8 cellular contexts compared by ENCODE assay signal in the genomic region with DNA sequence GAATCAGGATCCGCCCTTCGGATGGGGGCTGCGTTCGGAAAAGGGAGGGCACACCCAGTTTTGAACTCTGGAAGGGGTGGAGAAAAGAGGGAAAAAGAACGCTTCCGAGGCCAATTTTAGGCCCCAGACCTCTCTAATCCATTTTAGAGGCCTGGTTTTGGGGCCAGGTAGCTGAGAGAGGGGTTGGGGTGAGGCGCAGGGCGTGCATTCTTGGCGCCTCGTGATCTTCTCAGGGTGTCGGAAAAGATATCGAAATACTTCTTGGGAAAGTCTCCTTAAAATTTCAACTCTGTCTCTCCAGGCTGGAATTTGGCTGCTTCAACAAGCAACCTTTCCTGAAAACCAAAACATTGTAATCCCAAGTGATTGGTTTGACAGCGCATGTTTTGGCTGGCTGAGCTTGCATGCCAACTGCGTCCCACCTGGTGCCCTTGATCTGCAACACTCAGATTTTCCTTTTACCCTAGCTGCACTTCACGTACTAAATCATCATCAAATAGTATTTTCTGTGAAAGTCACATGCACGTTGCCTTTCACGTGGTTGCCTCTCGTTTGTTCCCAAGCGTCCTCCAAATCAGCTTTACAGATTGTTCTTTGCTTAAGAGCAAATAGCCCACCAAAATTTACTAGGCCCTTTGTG. TPM values are rescaled to one million over a fixed set of nuclear protein-coding genes. Genes with fewer than 3 reads are reported as not detected.
A peak's percentile ranks its signal among the peaks of the same experiment; 100 is the strongest.
DNase-seq lines count a peak whose midpoint lies in the region; ATAC-seq, FAIRE-seq and TF ChIP-seq lines count a peak whose summit lies in the region.

No MANE protein-coding gene starts in this region.

- peaks cover 31% of the 10 kb centered on the region for H3K4me1 ChIP-seq in HepG2 (ENCODE audit: insufficient read depth, low read length)

- TF ChIP-seq EP300 in HepG2 (IDR thresholded peaks at IDR 0.05; ENCODE audit: low read depth in 2 of 2, low read length in 2 of 2) (no peak), HepG2 (CRISPR knock-in tag; IDR thresholded peaks at IDR 0.05; ENCODE audit: borderline replicate concordance) (no peak)

- POLR2A ChIA-PET in HepG2 (lab: Yijun Ruan, JAX) = interaction anchor here (0.8 to 2.6 kb wide), 22 partner anchors 10 to 521 kb away, joined by 3 to 21 read pairs (median 5); a partner anchor contains a TSS

- no peak for TF ChIP-seq POLR2A in NB4 (IDR thresholded peaks at IDR 0.05; ENCODE audit: extremely low read depth, insufficient read length)
- TF ChIP-seq POLR2A in HepG2 (IDR thresholded peaks at IDR 0.05; ENCODE audit: insufficient read depth in 1 of 2, low read depth in 2 of 2, low read length in 2 of 2) = no peak; a peak in 1 of 4 replicates

- H3K4me3 Mint-ChIP-seq in brain = peak overlapping the region; percentile 95 to 100 (median 99)

- TF ChIP-seq CTCF in NB4 (IDR thresholded peaks at IDR 0.05; ENCODE audit: low read depth, low read length) = no peak
- no peak for TF ChIP-seq CTCF in brain (conservative IDR thresholded peaks at IDR 0.05)
- no peak for TF ChIP-seq CTCF in HepG2 (CRISPR knock-in tag; IDR thresholded peaks at IDR 0.05)

- peak overlapping the region; percentile 93 for H3K27ac ChIP-seq in HepG2 (ENCODE audit: extremely low read length, insufficient read depth, low read length)

- peak; percentile 0 for ATAC-seq in GM18511 (IDR thresholded peaks at IDR 0.05; ENCODE audit: unreplicated experiment)
- no peak for ATAC-seq in HepG2
- no peak for ATAC-seq in HG03460 (IDR thresholded peaks at IDR 0.05; ENCODE audit: unreplicated experiment)
- no peak for ATAC-seq in HG03095 (IDR thresholded peaks at IDR 0.05; ENCODE audit: unreplicated experiment)

- H3K27ac Mint-ChIP-seq in brain = peak overlapping the region; percentile 98 to 100 (median 100)

- H2AFZ ChIP-seq in HepG2 (ENCODE audit: low read length) = peak overlapping the region; percentile 52

- WGBS in HepG2 (ENCODE audit: low lambda C conversion rate) = 0% methylated on average over 19 of the region's 19 CpGs

- in situ Hi-C loops in HepG2 (cut with HindIII; ENCODE audit: extremely low pct_ligation_motif_present, low pct_unique_long_range_greater_than_20kb) = no loop called here

- H3K9me3 ChIP-seq in HepG2 (ENCODE audit: low read length) = no peaks in the 10 kb centered on the region

- H3K36me3 ChIP-seq in HepG2 (replicated peaks in 1 of 2; ENCODE audit: control insufficient read depth in 1 of 2, insufficient read depth in 2 of 2, low read length in 2 of 2) = no peaks in the 10 kb centered on the region

- no peaks in the 10 kb centered on the region; a peak in 1 of 5 replicates for H3K27me3 ChIP-seq in HepG2 (ENCODE audit: control insufficient read depth in 1 of 2, insufficient read depth in 2 of 2, low read length in 2 of 2)

- H3K27me3 Mint-ChIP-seq in brain = peaks cover 15% of the 10 kb centered on the region

- peak; percentile 43 for FAIRE-seq in HepG2 (lab: Jason Lieb, UNC)

- no peak for TF ChIP-seq RAD21 in HepG2 (CRISPR knock-in tag; IDR thresholded peaks at IDR 0.05)

- peaks cover 22% of the 10 kb centered on the region for H4K20me1 ChIP-seq in HepG2 (ENCODE audit: insufficient read depth, low read length)

- peaks cover 0 to 4% (median 0%) of the 10 kb centered on the region in 5 experiments for H3K9me3 Mint-ChIP-seq in brain

- H3K9ac ChIP-seq in HepG2 (ENCODE audit: insufficient read depth, low read depth, low read length) = peak overlapping the region; percentile 83

- H3K4me3 ChIP-seq in NB4 (ENCODE audit: low read depth, low read length) = peak overlapping the region; percentile 65
- peak overlapping the region; percentile 71 to 91 (median 72) for H3K4me3 ChIP-seq in HepG2 (replicated peaks in 1 of 3; ENCODE audit: insufficient read depth in 1 of 3, low read depth in 2 of 3, low read length in 3 of 3)

- H3K4me2 ChIP-seq in HepG2 (ENCODE audit: low read depth, low read length) = peak overlapping the region; percentile 96

- H3K4me1 Mint-ChIP-seq in brain = peaks cover 27% of the 10 kb centered on the region

- BruUV-seq in HepG2 (replicated peaks; lab: Mats Ljungman, UMichigan) = TSS peak; percentile 87

- DNase-seq in NB4 (ENCODE audit: low read depth) (peak; percentile 58), T follicular helper cell (ENCODE audit: low read depth) (peak; percentile 52), HepG2 (ENCODE audit: low spot score) (peak; percentile 54)
- DNase-seq in stimulated activated CD4-positive, alpha-beta T cell treated with anti-CD3 and anti-CD28 coated beads, Interleukin-4, amount 100 ng/mL, for 4 hours = peak; percentile 36 to 78

- CTCF ChIA-PET in HepG2 (lab: Yijun Ruan, JAX; ENCODE audit: low intra/inter-chr PET ratio, low total read pairs) = no interaction called here

- peaks cover 12% of the 10 kb centered on the region for H3K36me3 Mint-ChIP-seq in brain

- peaks cover 35% of the 10 kb centered on the region for H3K79me2 ChIP-seq in HepG2 (ENCODE audit: insufficient read depth, low read length)

- intact Hi-C loops in HepG2 (cut with micrococcal nuclease; ENCODE audit: unreplicated experiment) = loop anchor here (5.0 to 10.0 kb wide), 3 partner anchors 93 to 348 kb away; a partner anchor contains a TSS

TF ChIP-seq in HepG2, 621 proteins besides CTCF, POLR2A, EP300 and RAD21 (continues in another document):
- TF ChIP-seq ZNF253 (CRISPR knock-in tag; IDR thresholded peaks at IDR 0.05; ENCODE audit: borderline replicate concordance) (no peak; the same call in 1 of the 2 replicates), PRMT3 (CRISPR knock-in tag; IDR thresholded peaks at IDR 0.05; ENCODE audit: borderline replicate concordance, low read depth) (no peak), ZNF678 (CRISPR knock-in tag; IDR thresholded peaks at IDR 0.05) (no peak), EED (CRISPR knock-in tag; IDR thresholded peaks at IDR 0.05) (no peak), IKZF4 (CRISPR knock-in tag; IDR thresholded peaks at IDR 0.05; ENCODE audit: borderline replicate concordance, low read depth, not compliant biosample characterization) (no peak), ZNF660 (CRISPR knock-in tag; IDR thresholded peaks at IDR 0.05; ENCODE audit: borderline replicate concordance, low read depth) (no peak), ZNF232 (CRISPR knock-in tag; IDR thresholded peaks at IDR 0.05; ENCODE audit: borderline replicate concordance) (no peak), TMF1 (CRISPR knock-in tag; IDR thresholded peaks at IDR 0.05; ENCODE audit: low read depth) (no peak), ZBTB3 (CRISPR knock-in tag; IDR thresholded peaks at IDR 0.05; ENCODE audit: borderline replicate concordance, low read depth) (no peak), ONECUT2 (CRISPR knock-in tag; IDR thresholded peaks at IDR 0.05) (no peak), RBAK (CRISPR knock-in tag; IDR thresholded peaks at IDR 0.05) (no peak), ETV6 (CRISPR knock-in tag; conservative IDR thresholded peaks at IDR 0.05) (no peak), PHF5A (CRISPR knock-in tag; IDR thresholded peaks at IDR 0.05; ENCODE audit: low read depth, unreplicated experiment) (no peak), ZNF883 (CRISPR knock-in tag; IDR thresholded peaks at IDR 0.05; ENCODE audit: not compliant biosample characterization) (peak; percentile 86), XBP1 (CRISPR knock-in tag; IDR thresholded peaks at IDR 0.05) (no peak), SRY (CRISPR knock-in tag; IDR thresholded peaks at IDR 0.05) (0 out of 2 replicates have a peak, but pooled peaks have one; percentile 2), ERF (CRISPR knock-in tag; IDR thresholded peaks at IDR 0.05) (no peak)
- TF ChIP-seq, protein P1, sequence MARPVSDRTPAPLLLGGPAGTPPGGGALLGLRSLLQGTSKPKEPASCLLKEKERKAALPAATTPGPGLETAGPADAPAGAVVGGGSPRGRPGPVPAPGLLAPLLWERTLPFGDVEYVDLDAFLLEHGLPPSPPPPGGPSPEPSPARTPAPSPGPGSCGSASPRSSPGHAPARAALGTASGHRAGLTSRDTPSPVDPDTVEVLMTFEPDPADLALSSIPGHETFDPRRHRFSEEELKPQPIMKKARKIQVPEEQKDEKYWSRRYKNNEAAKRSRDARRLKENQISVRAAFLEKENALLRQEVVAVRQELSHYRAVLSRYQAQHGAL (CRISPR knock-in tag; IDR thresholded peaks at IDR 0.05; ENCODE audit: not compliant biosample characterization) = no peak

RNA-seq across cellular contexts. Expression of a gene that starts 0.9 kb away (rescaled TPM):
- 47.3 TPM for polyA plus RNA-seq in brain (ENCODE audit: insufficient read depth, low read depth, low replicate concordance)
- 212 and 301 TPM in 2 replicates for total RNA-seq in HepG2 (2016; rRNA removed; fragmentation: Illumina TruSeq; extraction: Trizol)
- total RNA-seq in HepG2 (2016; cell fraction: cytosol; rRNA removed; fragmentation: Illumina TruSeq; extraction: Trizol; ENCODE audit: low read depth) = 126 and 139 TPM in 2 replicates
- 218 and 301 TPM in 2 replicates for total RNA-seq in HepG2 (2016; cell fraction: insoluble cytoplasmic fraction; rRNA removed; fragmentation: Illumina TruSeq; extraction: Trizol)
- total RNA-seq in HepG2 (2016; cell fraction: membrane; rRNA removed; fragmentation: Illumina TruSeq; extraction: Trizol) = 90.9 and 111 TPM in 2 replicates
- total RNA-seq in HepG2 (2016; cell fraction: nucleus; rRNA removed; fragmentation: Illumina TruSeq; extraction: Trizol) = 246 and 260 TPM in 2 replicates
- polyA plus RNA-seq in HepG2 (2011; rRNA removed) = 43.7 and 67.4 TPM in 2 replicates
- polyA plus RNA-seq in HepG2 (2011; cell fraction: cytosol; rRNA removed) = 17.5 and 27.0 TPM in 2 replicates
- polyA plus RNA-seq in HepG2 (2011; cell fraction: nucleus; rRNA removed) = 81.7 and 90.4 TPM in 2 replicates
- polyA plus RNA-seq in HepG2 (2012) = 75.3 and 92.2 TPM in 2 replicates
- 5.3 and 6.2 TPM in 2 replicates for polyA plus RNA-seq in HepG2 (2016; cell fraction: cytosol; fragmentation: Illumina TruSeq; extraction: Trizol; ENCODE audit: low read depth)
- polyA plus RNA-seq in HepG2 (2016; cell fraction: insoluble cytoplasmic fraction; fragmentation: Illumina TruSeq; extraction: Trizol; ENCODE audit: low read depth) = 187 and 199 TPM in 2 replicates
- 23.1 and 26.6 TPM in 2 replicates for polyA plus RNA-seq in HepG2 (2016; cell fraction: membrane; fragmentation: Illumina TruSeq; extraction: Trizol; ENCODE audit: low read depth)
- 273 and 284 TPM in 2 replicates for polyA plus RNA-seq in HepG2 (2016; cell fraction: nucleus; fragmentation: Illumina TruSeq; extraction: Trizol; ENCODE audit: insufficient read depth, low read depth)
- polyA minus RNA-seq in HepG2 (2011; rRNA and poly(A)+ RNA removed; ENCODE audit: low replicate concordance) = 42.1 and 110 TPM in 2 replicates
- polyA minus RNA-seq in HepG2 (2011; cell fraction: cytosol; rRNA and poly(A)+ RNA removed) = 55.4 and 63.7 TPM in 2 replicates
- 201 and 221 TPM in 2 replicates for polyA minus RNA-seq in HepG2 (2011; cell fraction: nucleus; rRNA and poly(A)+ RNA removed)
